In genomic region chr13:24083722-24084421, GRCh38 we compare ENCODE assay signal across 18 cellular contexts.
A peak's percentile ranks its signal among the peaks of the same experiment; 100 is the strongest.
DNase-seq lines count a peak whose midpoint lies in the region; TF ChIP-seq lines count a peak whose summit lies in the region.
"Had no signal": no experiment of that assay in that cellular context is flagged by ENCODE, and none has a peak within 500 bp of the region (broad histone marks: within the 10 kb centered on the region; RNA-seq: fewer than 3 reads in every experiment).

No MANE protein-coding gene starts in this region.

- H3K9me3 Mint-ChIP-seq in brain (peaks cover 0 to 4% (median 0%) of the 10 kb centered on the region in 5 experiments), type B pancreatic cell (no peaks in the 10 kb centered on the region), immature natural killer cell (no peaks in the 10 kb centered on the region)
- H3K9me3 Mint-ChIP-seq: CD4-positive, CD25-positive, alpha-beta regulatory T cell; stimulated activated effector memory CD8-positive, alpha-beta T cell treated with anti-CD3 and anti-CD28 coated beads, Interleukin-12 subunit alpha, Interleukin-12 subunit beta, amount 100 ng/mL, for 72 hours had no signal

- peaks cover 100% of the 10 kb centered on the region for H3K4me1 Mint-ChIP-seq in brain
- peaks cover 40% of the 10 kb centered on the region for H3K4me1 Mint-ChIP-seq in type B pancreatic cell (ENCODE audit: unreplicated experiment)
- no peaks in the 10 kb centered on the region for H3K4me1 Mint-ChIP-seq in immature natural killer cell
- H3K4me1 Mint-ChIP-seq: CD4-positive, CD25-positive, alpha-beta regulatory T cell; stimulated activated effector memory CD8-positive, alpha-beta T cell treated with anti-CD3 and anti-CD28 coated beads, Interleukin-12 subunit alpha, Interleukin-12 subunit beta, amount 100 ng/mL, for 72 hours had no signal

- DNase-seq in NCI-H82 (lab: John Stamatoyannopoulos, UW), result peak; percentile 44
- DNase-seq in NCI-H82 treated with DMSO at 0.1 percent for 48 hours (lab: John Stamatoyannopoulos, UW; ENCODE audit: unreplicated experiment), result no peak
- peak; percentile 88 for DNase-seq in left kidney (ENCODE audit: low read depth, low spot score)
- no peak for DNase-seq in type B pancreatic cell (ENCODE audit: extremely low spot score, unreplicated experiment)
- DNase-seq in immature natural killer cell, result no peak
- DNase-seq in DMS79 (lab: John Stamatoyannopoulos, UW), result no peak
- DNase-seq in NCI-H2107 treated with DMSO at 0.1 percent for 48 hours (lab: John Stamatoyannopoulos, UW; ENCODE audit: unreplicated experiment), result no peak
- DNase-seq: activated CD8-positive, alpha-beta memory T cell treated with anti-CD3 and anti-CD28 coated beads for 24 hours; brain microvascular endothelial cell; CD4-positive, CD25-positive, alpha-beta regulatory T cell; effector CD8-positive, alpha-beta T cell; gastrocnemius medialis; islet precursor cell; KBM-7; NCI-H1694; stimulated activated CD4-positive, alpha-beta T cell treated with anti-CD3 and anti-CD28 coated beads, Interleukin-4, amount 100 ng/mL, for 1 hour had no signal

- H3K4me3 Mint-ChIP-seq in brain (peak overlapping the region; percentile 66 to 84 (median 74)), type B pancreatic cell (peak overlapping the region; percentile 2), immature natural killer cell (no peak overlapping the region)
- H3K4me3 Mint-ChIP-seq: CD4-positive, CD25-positive, alpha-beta regulatory T cell; stimulated activated effector memory CD8-positive, alpha-beta T cell treated with anti-CD3 and anti-CD28 coated beads, Interleukin-12 subunit alpha, Interleukin-12 subunit beta, amount 100 ng/mL, for 72 hours had no signal

- peak overlapping the region; percentile 95 to 97 (median 96) for H3K27ac Mint-ChIP-seq in brain
- peak overlapping the region; percentile 5 for H3K27ac Mint-ChIP-seq in type B pancreatic cell
- H3K27ac Mint-ChIP-seq in immature natural killer cell, result no peak overlapping the region
- H3K27ac Mint-ChIP-seq: CD4-positive, CD25-positive, alpha-beta regulatory T cell; stimulated activated effector memory CD8-positive, alpha-beta T cell treated with anti-CD3 and anti-CD28 coated beads, Interleukin-12 subunit alpha, Interleukin-12 subunit beta, amount 100 ng/mL, for 72 hours had no signal

- TF ChIP-seq CTCF in brain (conservative IDR thresholded peaks at IDR 0.05), result no peak
- TF ChIP-seq CTCF in type B pancreatic cell (conservative IDR thresholded peaks at IDR 0.05), result no peak

- no peaks in the 10 kb centered on the region for H3K27me3 Mint-ChIP-seq in brain
- peaks cover 4% of the 10 kb centered on the region for H3K27me3 Mint-ChIP-seq in type B pancreatic cell
- peaks cover 0 to 5% (median 4%) of the 10 kb centered on the region in 3 donors for H3K27me3 Mint-ChIP-seq in immature natural killer cell (ENCODE audit: low read depth in 3 of 3)

- H3K36me3 Mint-ChIP-seq in brain, result no peaks in the 10 kb centered on the region
- H3K36me3 Mint-ChIP-seq in type B pancreatic cell, result no peaks in the 10 kb centered on the region
- H3K36me3 Mint-ChIP-seq in immature natural killer cell, result no peaks in the 10 kb centered on the region
- H3K36me3 Mint-ChIP-seq: CD4-positive, CD25-positive, alpha-beta regulatory T cell; stimulated activated effector memory CD8-positive, alpha-beta T cell treated with anti-CD3 and anti-CD28 coated beads, Interleukin-12 subunit alpha, Interleukin-12 subunit beta, amount 100 ng/mL, for 72 hours had no signal

Comparison
In these comparisons a context has a peak if more than half of its experiments do, and no peak if none do; other contexts are left out.
1. DNase-seq: peak in NCI-H82 (single experiment) and left kidney (single experiment); none in NCI-H82 treated with DMSO at 0.1 percent for 48 hours (single experiment), type B pancreatic cell (single experiment), immature natural killer cell (0 of 3), DMS79 (single experiment) and NCI-H2107 treated with DMSO at 0.1 percent for 48 hours (single experiment).
2. H3K27ac Mint-ChIP-seq: peak in brain (5 of 5) and type B pancreatic cell (single experiment); none in immature natural killer cell (0 of 6).
3. H3K4me3 Mint-ChIP-seq: peak in brain (5 of 5) and type B pancreatic cell (single experiment); none in immature natural killer cell (0 of 5).